In genomic region chr7:4774804-4775280, GRCh38 we compare ENCODE assay signal across 1 cellular context.
TF ChIP-seq lines count a peak whose summit lies in the region.

No MANE protein-coding gene starts in this region.

TF ChIP-seq in H1, 55 proteins besides CTCF, POLR2A, EP300 and RAD21 (continued from another document):
- TF ChIP-seq CHD7 (IDR thresholded peaks at IDR 0.05; ENCODE audit: insufficient replicate concordance, low read length) (no peak), ATF2 (IDR thresholded peaks at IDR 0.05; ENCODE audit: low read length) (no peak), RFX5 (IDR thresholded peaks at IDR 0.05; ENCODE audit: borderline replicate concordance, low read depth, low read length) (no peak), TAF1 (IDR thresholded peaks at IDR 0.05; ENCODE audit: low read depth, low read length) (no peak), NANOG (IDR thresholded peaks at IDR 0.05; ENCODE audit: insufficient read depth, low read depth, low read length, poor library complexity, severe bottlenecking) (no peak), CREB1 (IDR thresholded peaks at IDR 0.05) (no peak), SP2 (IDR thresholded peaks at IDR 0.05; ENCODE audit: low read length) (no peak), SRF (IDR thresholded peaks at IDR 0.05; ENCODE audit: low read depth, low read length) (no peak), RNF2 (IDR thresholded peaks at IDR 0.05; ENCODE audit: borderline replicate concordance, low read depth, low read length, missing control alignments, poor library complexity, severe bottlenecking) (no peak), CBX8 (IDR thresholded peaks at IDR 0.05; ENCODE audit: borderline replicate concordance, low read depth, low read length) (no peak), SIX5 (IDR thresholded peaks at IDR 0.05; ENCODE audit: low read depth, low read length) (no peak), RXRA (IDR thresholded peaks at IDR 0.05; ENCODE audit: insufficient read depth, low read depth, low read length) (no peak)
